ENCODE assay signal across 7 cellular contexts in the genomic region with DNA sequence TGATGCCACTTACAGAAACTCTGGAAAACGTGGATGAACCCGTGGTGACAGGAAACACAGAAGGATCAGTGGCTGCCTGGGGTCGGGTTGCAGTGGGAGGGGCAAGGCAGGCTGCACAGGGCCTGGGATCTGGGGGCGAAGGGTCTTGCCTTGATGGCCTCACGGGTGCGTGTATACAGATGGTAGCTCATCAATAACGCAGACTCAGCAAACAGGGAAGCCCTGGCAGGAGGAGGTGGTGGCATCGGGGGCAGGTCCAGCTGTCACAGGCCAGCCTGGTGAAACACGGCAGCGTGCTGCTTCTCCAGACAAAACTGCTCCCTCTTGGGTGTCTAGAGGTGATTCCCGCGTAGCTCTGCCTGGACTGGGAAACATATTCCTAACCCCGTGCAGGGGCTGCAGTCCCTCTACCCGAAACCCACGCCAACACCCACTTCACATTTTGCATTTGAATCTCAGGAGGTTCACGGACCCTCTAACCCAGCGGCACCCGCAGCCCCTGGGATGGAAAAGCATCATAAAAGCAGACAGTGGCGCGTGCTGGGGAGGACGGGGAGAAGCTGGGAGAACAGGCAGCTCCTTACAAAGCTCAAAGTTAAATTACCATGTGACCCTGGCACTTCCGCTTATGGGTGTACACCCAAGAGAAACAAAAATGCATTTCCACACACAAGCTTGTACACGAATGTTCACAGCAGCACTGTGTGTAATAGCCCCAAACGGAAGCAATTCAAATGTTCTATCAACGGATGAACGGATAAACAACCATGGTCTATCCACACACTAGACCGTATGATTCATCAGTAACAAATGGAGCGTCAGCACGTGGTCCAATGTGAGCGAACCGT.
DNase-seq lines count a peak whose midpoint lies in the region; ATAC-seq and TF ChIP-seq lines count a peak whose summit lies in the region.
"Not testable (repeated sequence)": the region's sequence is repeated elsewhere in the genome, so short reads cannot be mapped to it uniquely, and the experiment has no call there.

No MANE protein-coding gene starts in this region.

- H3K9me3 ChIP-seq in CD8-positive, alpha-beta T cell (ENCODE audit: low read length); right cardiac atrium (ENCODE audit: control insufficient read depth, low read length): not testable (repeated sequence)
- peaks cover 0 to 20% (median 13%) of the 10 kb centered on the region in 8 donors for H3K9me3 ChIP-seq in spleen

- DNase-seq in CD8-positive, alpha-beta T cell, result peak in 1 of 7 experiments; percentile 8
- DNase-seq in HL-60 (ENCODE audit: low read depth in 1 of 2, low spot score in 1 of 2), result peak in 1 of 2 experiments; percentile 78
- DNase-seq in WTC11 (ENCODE audit: low spot score), result peak; percentile 10
- DNase-seq in astrocyte of the spinal cord (ENCODE audit: low read depth, low spot score), result peak; percentile 25
- peak; percentile 6 to 32 (median 25) for DNase-seq in right cardiac atrium
- DNase-seq in natural killer cell treated with Interleukin-12 subunit alpha and Interleukin-12 subunit beta and Interleukin-15 and Interleukin-18, amount 100 ng/mL, for 72 hours (ENCODE audit: low spot score), result peak; percentile 58
- peak; percentile 71 for DNase-seq in spleen

- 90% methylated on average over 31 of the region's 31 CpGs for WGBS in right cardiac atrium
- 93 to 94% (median 94%) methylated on average over 30 to 31 of the region's 31 CpGs for WGBS in spleen, 5 donors

- H3K27me3 Mint-ChIP-seq in CD8-positive, alpha-beta T cell (ENCODE audit: low read depth); WTC11 (ENCODE audit: low read depth); natural killer cell treated with Interleukin-12 subunit alpha and Interleukin-12 subunit beta and Interleukin-15 and Interleukin-18, amount 100 ng/mL, for 72 hours: not testable (repeated sequence)

- ATAC-seq in CD8-positive, alpha-beta T cell; WTC11; right cardiac atrium; natural killer cell treated with Interleukin-12 subunit alpha and Interleukin-12 subunit beta and Interleukin-15 and Interleukin-18, amount 100 ng/mL, for 72 hours: not testable (repeated sequence)

- H3K27ac ChIP-seq in CD8-positive, alpha-beta T cell (ENCODE audit: low read depth, low read length); right cardiac atrium (ENCODE audit: low read length); spleen: not testable (repeated sequence)
- H3K27ac ChIP-seq in HL-60 (replicated peaks), result peak overlapping the region; percentile 56

- peak overlapping the region; percentile 41 for H3K27ac Mint-ChIP-seq in CD8-positive, alpha-beta T cell
- peak overlapping the region; percentile 65 for H3K27ac Mint-ChIP-seq in WTC11
- H3K27ac Mint-ChIP-seq in natural killer cell treated with Interleukin-12 subunit alpha and Interleukin-12 subunit beta and Interleukin-15 and Interleukin-18, amount 100 ng/mL, for 72 hours, result not testable (repeated sequence)

- POLR2A ChIA-PET in CD8-positive, alpha-beta T cell (lab: Charles Lee); WTC11 (lab: Charles Lee): not testable (repeated sequence)

- H3K4me3 Mint-ChIP-seq in CD8-positive, alpha-beta T cell; WTC11; natural killer cell treated with Interleukin-12 subunit alpha and Interleukin-12 subunit beta and Interleukin-15 and Interleukin-18, amount 100 ng/mL, for 72 hours: not testable (repeated sequence)

- H3K4me3 ChIP-seq in CD8-positive, alpha-beta T cell (ENCODE audit: low read depth, low read length); HL-60 (replicated peaks; ENCODE audit: insufficient read depth, low read length); astrocyte of the spinal cord (ENCODE audit: low read depth, low read length); right cardiac atrium (ENCODE audit: low read length); spleen: not testable (repeated sequence)

- TF ChIP-seq POLR2A in spleen (IDR thresholded peaks at IDR 0.05), result not testable (repeated sequence)

- H3K4me1 ChIP-seq in CD8-positive, alpha-beta T cell (ENCODE audit: insufficient read depth, low read length); right cardiac atrium (ENCODE audit: control insufficient read depth, insufficient read depth, low read length); spleen: not testable (repeated sequence)

- in situ Hi-C loops in astrocyte of the spinal cord (cut with HindIII; ENCODE audit: low sequenced_read_pairs), result not testable (repeated sequence)

- CTCF ChIA-PET in CD8-positive, alpha-beta T cell (lab: Charles Lee), result not testable (repeated sequence)
- CTCF ChIA-PET in WTC11 (lab: Charles Lee), result interaction anchor here (0.8 to 1.3 kb wide), 3 partner anchors 25 to 70 kb away, joined by 3 to 5 read pairs (median 3); no protein-coding TSS in a partner anchor

- not testable (repeated sequence) for H3K27me3 ChIP-seq in CD8-positive, alpha-beta T cell (ENCODE audit: insufficient read depth, low read length); HL-60 (ENCODE audit: insufficient read depth, poor library complexity, severe bottlenecking); right cardiac atrium (ENCODE audit: control insufficient read depth, insufficient read depth); spleen (replicated peaks in 1 of 7)

- H3K36me3 ChIP-seq in CD8-positive, alpha-beta T cell (ENCODE audit: insufficient read depth, low read length), result not testable (repeated sequence)
- peaks cover 0 to 38% (median 0%) of the 10 kb centered on the region in 6 donors for H3K36me3 ChIP-seq in spleen

- not testable (repeated sequence) for TF ChIP-seq CTCF in CD8-positive, alpha-beta T cell (IDR thresholded peaks at IDR 0.05); HL-60 (IDR thresholded peaks at IDR 0.05; ENCODE audit: insufficient read depth, low read length); WTC11 (IDR thresholded peaks at IDR 0.05); astrocyte of the spinal cord (IDR thresholded peaks at IDR 0.05; ENCODE audit: low read depth, low read length); spleen (IDR thresholded peaks at IDR 0.05 in 8 of 11, conservative IDR thresholded peaks at IDR 0.05 in 3 of 11)

- H3K36me3 Mint-ChIP-seq in CD8-positive, alpha-beta T cell, result peaks cover 56% of the 10 kb centered on the region
- H3K36me3 Mint-ChIP-seq in WTC11, result not testable (repeated sequence)
- peaks cover 10% of the 10 kb centered on the region for H3K36me3 Mint-ChIP-seq in natural killer cell treated with Interleukin-12 subunit alpha and Interleukin-12 subunit beta and Interleukin-15 and Interleukin-18, amount 100 ng/mL, for 72 hours

- not testable (repeated sequence) for H3K9me3 Mint-ChIP-seq in CD8-positive, alpha-beta T cell; natural killer cell treated with Interleukin-12 subunit alpha and Interleukin-12 subunit beta and Interleukin-15 and Interleukin-18, amount 100 ng/mL, for 72 hours
- peaks cover 15% of the 10 kb centered on the region for H3K9me3 Mint-ChIP-seq in WTC11

- H3K4me1 Mint-ChIP-seq in CD8-positive, alpha-beta T cell (ENCODE audit: low read depth); WTC11; natural killer cell treated with Interleukin-12 subunit alpha and Interleukin-12 subunit beta and Interleukin-15 and Interleukin-18, amount 100 ng/mL, for 72 hours (ENCODE audit: low read depth in 2 of 2): not testable (repeated sequence)

- intact Hi-C loops in CD8-positive, alpha-beta T cell (cut with DNase I, micrococcal nuclease); right cardiac atrium (cut with DNase I); spleen (cut with DNase I; ENCODE audit: low total_unique reads): not testable (repeated sequence)
